31 cellular contexts compared by ENCODE assay signal in the genomic region with DNA sequence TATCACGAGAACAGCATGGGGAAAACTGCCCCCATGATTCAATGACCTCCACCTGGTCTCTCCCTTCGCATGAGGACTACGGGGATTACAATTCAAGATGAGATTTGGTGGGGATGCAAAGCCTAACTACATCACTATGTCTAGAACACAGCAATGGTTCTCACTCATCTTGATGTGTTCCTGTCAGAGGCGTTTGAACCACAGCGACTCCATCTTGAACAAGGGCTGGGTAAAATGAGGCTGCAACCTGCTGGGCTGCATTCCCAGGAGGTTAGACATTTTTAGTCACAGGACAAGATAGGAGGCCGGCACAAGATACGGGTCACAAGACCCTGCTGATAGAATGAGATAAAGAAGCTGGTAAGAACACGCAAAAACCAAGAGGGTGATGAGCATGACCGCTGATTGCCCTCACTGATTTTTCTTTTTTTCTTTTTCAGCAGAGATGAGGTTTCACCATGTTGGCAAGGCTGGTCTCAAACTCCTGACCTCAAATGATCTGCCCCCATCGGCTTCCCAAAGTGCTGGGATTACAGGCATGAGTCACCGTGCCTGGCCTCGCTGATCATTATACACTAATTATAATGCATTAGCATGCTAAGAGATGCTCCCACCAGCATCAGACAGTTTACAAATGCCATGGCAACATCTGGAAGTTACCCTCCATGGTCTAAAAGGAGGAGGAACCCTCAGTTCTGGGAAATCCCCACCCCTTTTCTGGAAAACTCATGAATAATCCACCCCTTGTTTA. TPM values are rescaled to one million over a fixed set of nuclear protein-coding genes. Genes with fewer than 3 reads are reported as not detected.
DNase-seq lines count a peak whose midpoint lies in the region; ATAC-seq, FAIRE-seq and TF ChIP-seq lines count a peak whose summit lies in the region.
"Had no signal": no experiment of that assay in that cellular context is flagged by ENCODE, and none has a peak within 500 bp of the region (broad histone marks: within the 10 kb centered on the region; RNA-seq: fewer than 3 reads in every experiment).

No MANE protein-coding gene starts in this region.

- H3K36me3 ChIP-seq in MG63 (no peaks in the 10 kb centered on the region), K562 (ENCODE audit: control insufficient read depth, insufficient read depth, low read length) (no peaks in the 10 kb centered on the region), parathyroid adenoma (ENCODE audit: control insufficient read depth, insufficient read depth, low read length) (no peaks in the 10 kb centered on the region)
- H3K36me3 ChIP-seq: BLaER1, heart left ventricle had no signal

- no peaks in the 10 kb centered on the region for H4K20me1 ChIP-seq in K562 (replicated peaks; ENCODE audit: control insufficient read depth, insufficient read depth, low read length)
- H4K20me1 ChIP-seq: BLaER1 had no signal

- H3K79me2 ChIP-seq in K562 (ENCODE audit: control insufficient read depth, insufficient read depth, low read length) (no peaks in the 10 kb centered on the region), parathyroid adenoma (peaks cover 3% of the 10 kb centered on the region)

- TF ChIP-seq POLR2A in K562 (conservative IDR thresholded peaks at IDR 0.05) = no peak

- H2AFZ ChIP-seq in K562 (ENCODE audit: low read depth, low read length) (no peak overlapping the region), parathyroid adenoma (no peak overlapping the region)
- H2AFZ ChIP-seq: PC-9 had no signal

- intact Hi-C loops in K562 (cut with micrococcal nuclease) = no loop called here

- DNase-seq in EL (peak; percentile 48), MG63 (peak; percentile 40), K562 (ENCODE audit: extremely low read depth in 1 of 4, low spot score in 3 of 4) (no peak), C1 segment of cervical spinal cord (lab: John Stamatoyannopoulos, UW) (no peak), occipital lobe (lab: John Stamatoyannopoulos, UW) (no peak), UCSD-AML1 (lab: John Stamatoyannopoulos, UW; ENCODE audit: unreplicated experiment) (no peak)
- DNase-seq: ACHN; activated B cell treated with CpG ODN at 0.5 μM for 24 hours; activated CD4-positive, alpha-beta memory T cell treated with anti-CD3 and anti-CD28 coated beads for 36 hours; activated effector memory CD4-positive, alpha-beta T cell treated with anti-CD3 and anti-CD28 coated beads, Interleukin-2, amount 50 U/mL, for 16 hours; cerebellar nuclear complex; DMS79; heart left ventricle; Kasumi-1; naive thymus-derived CD8-positive, alpha-beta T cell; NCI-H1694; NCI-H2171 treated with DMSO at 0.1 percent for 48 hours; NCI-H510A treated with DMSO at 0.1 percent for 48 hours; PC-9; Right ventricle myocardium superior; SW 1271; T-helper 9 cell had no signal

- in situ Hi-C loops in K562 (cut with MboI) = loop anchor here (25.0 kb wide), 1 partner anchor 392 kb away; the partner anchor contains the start of gene GRN

- BruUV-seq in K562 (replicated peaks; lab: Mats Ljungman, UMichigan) = no TSS peak

- POLR2A ChIA-PET in K562 (lab: Yijun Ruan, JAX) = interaction anchor here (0.6 to 0.7 kb wide), 2 partner anchors 287 to 414 kb away, joined by 3 read pairs; no protein-coding TSS in a partner anchor

- no peak overlapping the region for H3K27ac ChIP-seq in K562 (ENCODE audit: extremely low read depth, low read depth, low read length)
- peak overlapping the region; percentile 96 for H3K27ac ChIP-seq in parathyroid adenoma
- H3K27ac ChIP-seq: BLaER1, heart left ventricle, PC-9 had no signal

- H3K9ac ChIP-seq in K562 (ENCODE audit: insufficient read depth in 1 of 2, low read depth in 2 of 2, low read length in 2 of 2) (no peak overlapping the region), parathyroid adenoma (no peak overlapping the region)
- H3K9ac ChIP-seq: BLaER1 had no signal

- no peak for ATAC-seq in K562
- ATAC-seq in GM21737 (IDR thresholded peaks at IDR 0.05; ENCODE audit: unreplicated experiment) = no peak
- ATAC-seq: heart left ventricle; naive thymus-derived CD8-positive, alpha-beta T cell had no signal

- TF ChIP-seq CTCF in K562 (IDR thresholded peaks at IDR 0.05 in 2 of 3, conservative IDR thresholded peaks at IDR 0.05 in 1 of 3; ENCODE audit: insufficient read depth in 2 of 3, low read depth in 1 of 3, low read length in 3 of 3) (no peak), parathyroid adenoma (IDR thresholded peaks at IDR 0.05) (no peak)

- no peak; the same call in 1 of the 2 replicates for TF ChIP-seq EP300 in K562 (IDR thresholded peaks at IDR 0.05; ENCODE audit: low read length)

- no peak overlapping the region for H3K4me3 ChIP-seq in MG63
- no peak overlapping the region for H3K4me3 ChIP-seq in K562
- H3K4me3 ChIP-seq in parathyroid adenoma (ENCODE audit: low read depth, low read length) = no peak overlapping the region
- H3K4me3 ChIP-seq: BLaER1, heart left ventricle, PC-9, skin epidermis had no signal

- H3K9me1 ChIP-seq in K562 (ENCODE audit: control insufficient read depth, insufficient read depth, low read length) = no peaks in the 10 kb centered on the region

- WGBS in K562 (ENCODE audit: insufficient coverage, low coverage, missing lambda C conversion rate) = 2% methylated on average over 12 of the region's 12 CpGs

- TF ChIP-seq RAD21 in K562 (CRISPR knock-in tag; conservative IDR thresholded peaks at IDR 0.05 in 1 of 2, IDR thresholded peaks at IDR 0.05 in 1 of 2) = no peak

- H3K9me3 ChIP-seq in MG63 = no peaks in the 10 kb centered on the region
- no peaks in the 10 kb centered on the region for H3K9me3 ChIP-seq in K562 (replicated peaks; ENCODE audit: control insufficient read depth, insufficient read depth, low read depth, low read length)
- H3K9me3 ChIP-seq in parathyroid adenoma (ENCODE audit: control insufficient read depth, low read length) = no peaks in the 10 kb centered on the region
- H3K9me3 ChIP-seq: BLaER1, heart left ventricle had no signal

- H3K4me1 ChIP-seq in K562 (replicated peaks in 1 of 2; ENCODE audit: control insufficient read depth in 2 of 2, insufficient read depth in 2 of 2, low read length in 2 of 2) (peaks cover 0 to 4% of the 10 kb centered on the region in 2 experiments; a peak in 2 of 5 replicates), parathyroid adenoma (peaks cover 68% of the 10 kb centered on the region)

- no peak overlapping the region for H3K4me2 ChIP-seq in K562 (ENCODE audit: insufficient read depth, low read length)
- H3K4me2 ChIP-seq in parathyroid adenoma (ENCODE audit: low read length) = peak overlapping the region; percentile 27
- H3K4me2 ChIP-seq: PC-9 had no signal

- CTCF ChIA-PET in K562 (lab: Yijun Ruan, JAX; ENCODE audit: low intra/inter-chr PET ratio) = interaction anchor here (3.0 kb wide), 1 partner anchor 50 kb away, joined by 37 read pairs; no protein-coding TSS in a partner anchor

- FAIRE-seq in K562 (lab: Jason Lieb, UNC) = peak; percentile 76
- FAIRE-seq: GM18507 had no signal

- H3K27me3 ChIP-seq in MG63 (no peaks in the 10 kb centered on the region), K562 (ENCODE audit: control insufficient read depth in 2 of 2, insufficient read depth in 2 of 2, low read length in 2 of 2) (peaks cover 11 to 14% of the 10 kb centered on the region in 2 experiments; a peak in 4 of 5 replicates), parathyroid adenoma (ENCODE audit: control insufficient read depth, insufficient read depth, low read length) (no peaks in the 10 kb centered on the region)
- H3K27me3 ChIP-seq: BLaER1 had no signal

RNA-seq across cellular contexts. Expression of gene PPY, which starts 3.0 kb away (rescaled TPM):
- not detected in 2 replicates for total RNA-seq in MG63 (2014; rRNA removed; shearing (Covaris generic); ENCODE audit: low replicate concordance)
- not detected in 2 replicates for total RNA-seq in K562 (2011; cell fraction: chromatin; rRNA removed; ENCODE audit: low replicate concordance)
- total RNA-seq in K562 (2011; cell fraction: nucleolus; rRNA removed) = not detected in 2 replicates
- total RNA-seq in K562 (2011; cell fraction: nucleoplasm; rRNA removed) = not detected in 2 replicates
- total RNA-seq in K562 (2014; rRNA removed) (not detected in 2 replicates), K562 (2014; rRNA removed; fragmentation: Illumina TruSeq; extraction: Trizol) (not detected in 2 replicates), K562 (2015; rRNA removed; fragmentation: Illumina TruSeq; extraction: Trizol) (not detected in 2 replicates), K562 (2021) (not detected in 2 replicates), occipital lobe (not detected)
- polyA plus RNA-seq in K562 (2011; rRNA removed) (not detected in 2 replicates), K562 (2014; fragmentation: Illumina TruSeq; extraction: Trizol) (not detected in 2 replicates), K562 (2014; fragmentation: Nextera tagmentation; extraction: Ambion mirVana) (not detected), K562 (2014; rRNA removed) (1.9 TPM in 1 of 2 replicates, not detected in the other)
- polyA plus RNA-seq in K562 (2011; cell fraction: cytosol; rRNA removed) = not detected in 2 replicates
- polyA plus RNA-seq in K562 (2011; cell fraction: nucleus; rRNA removed) = not detected in 2 replicates
- not detected in 2 replicates for polyA plus RNA-seq in K562 (2012)
- not detected in 2 replicates for polyA minus RNA-seq in K562 (2011; rRNA and poly(A)+ RNA removed)
- not detected in 2 replicates for polyA minus RNA-seq in K562 (2011; cell fraction: cytosol; rRNA and poly(A)+ RNA removed)
- not detected in 2 replicates for polyA minus RNA-seq in K562 (2011; cell fraction: nucleus; rRNA and poly(A)+ RNA removed)
- total RNA-seq: activated B cell treated with CpG ODN at 0.5 μM for 24 hours; dermis microvascular lymphatic vessel endothelial cell; heart left ventricle; kidney epithelial cell; lower leg skin; naive thymus-derived CD8-positive, alpha-beta T cell; osteoblast; PC-9; Right ventricle myocardium superior had no signal
- polyA plus RNA-seq: heart left ventricle; naive thymus-derived CD8-positive, alpha-beta T cell had no signal

RNA-seq across cellular contexts. Expression of gene PYY, which starts 8.5 kb away (rescaled TPM):
- total RNA-seq in MG63 (2014; rRNA removed; shearing (Covaris generic); ENCODE audit: low replicate concordance) = not detected in 2 replicates
- not detected in 2 replicates for total RNA-seq in K562 (2011; cell fraction: chromatin; rRNA removed; ENCODE audit: low replicate concordance)
- not detected in 2 replicates for total RNA-seq in K562 (2011; cell fraction: nucleolus; rRNA removed)
- not detected in 2 replicates for total RNA-seq in K562 (2011; cell fraction: nucleoplasm; rRNA removed)
- not detected in 2 replicates for total RNA-seq in K562 (2014; rRNA removed)
- total RNA-seq in K562 (2014; rRNA removed; fragmentation: Illumina TruSeq; extraction: Trizol) = not detected in 2 replicates
- not detected in 2 replicates for total RNA-seq in K562 (2015; rRNA removed; fragmentation: Illumina TruSeq; extraction: Trizol)
- not detected in 2 replicates for total RNA-seq in K562 (2021)
- polyA plus RNA-seq in K562 (2011; rRNA removed) = 0.09 TPM in 1 of 2 replicates, not detected in the other
- 0.27 TPM in 1 of 2 replicates, not detected in the other for polyA plus RNA-seq in K562 (2011; cell fraction: cytosol; rRNA removed)
- polyA plus RNA-seq in K562 (2011; cell fraction: nucleus; rRNA removed) = 0.17 and 0.24 TPM in 2 replicates
- not detected in 2 replicates for polyA plus RNA-seq in K562 (2012)
- not detected in 2 replicates for polyA plus RNA-seq in K562 (2014; fragmentation: Illumina TruSeq; extraction: Trizol)
- polyA plus RNA-seq in K562 (2014; fragmentation: Nextera tagmentation; extraction: Ambion mirVana) = not detected
- polyA plus RNA-seq in K562 (2014; rRNA removed) = not detected in 2 replicates
- not detected in 2 replicates for polyA minus RNA-seq in K562 (2011; rRNA and poly(A)+ RNA removed)
- polyA minus RNA-seq in K562 (2011; cell fraction: cytosol; rRNA and poly(A)+ RNA removed) = not detected in 2 replicates
- not detected in 2 replicates for polyA minus RNA-seq in K562 (2011; cell fraction: nucleus; rRNA and poly(A)+ RNA removed)
- not detected for total RNA-seq in occipital lobe
- total RNA-seq: activated B cell treated with CpG ODN at 0.5 μM for 24 hours; activated CD4-positive, alpha-beta memory T cell treated with anti-CD3 and anti-CD28 coated beads for 36 hours; dermis microvascular lymphatic vessel endothelial cell; heart left ventricle; kidney epithelial cell; lower leg skin; naive thymus-derived CD8-positive, alpha-beta T cell; osteoblast; PC-9; Right ventricle myocardium superior had no signal
- polyA plus RNA-seq: heart left ventricle; naive thymus-derived CD8-positive, alpha-beta T cell had no signal

RNA-seq across cellular contexts. Expression of gene MPP2, which starts 37.9 kb away (rescaled TPM):
- total RNA-seq in MG63 (2014; rRNA removed; shearing (Covaris generic); ENCODE audit: low replicate concordance) = 1.0 and 3.7 TPM in 2 replicates
- 0.30 and 1.5 TPM in 2 replicates for total RNA-seq in K562 (2011; cell fraction: chromatin; rRNA removed; ENCODE audit: low replicate concordance)
- 1.2 and 1.8 TPM in 2 replicates for total RNA-seq in K562 (2011; cell fraction: nucleolus; rRNA removed)
- total RNA-seq in K562 (2011; cell fraction: nucleoplasm; rRNA removed) = 0.66 and 0.99 TPM in 2 replicates
- total RNA-seq in K562 (2014; rRNA removed) (0.14 and 0.41 TPM in 2 replicates), K562 (2014; rRNA removed; fragmentation: Illumina TruSeq; extraction: Trizol) (0.35 and 0.44 TPM in 2 replicates), K562 (2015; rRNA removed; fragmentation: Illumina TruSeq; extraction: Trizol) (0.26 and 0.33 TPM in 2 replicates), K562 (2021) (0.45 and 0.53 TPM in 2 replicates), occipital lobe (14.2 TPM)
- polyA plus RNA-seq in K562 (2011; rRNA removed) (1.0 and 1.2 TPM in 2 replicates), K562 (2014; fragmentation: Illumina TruSeq; extraction: Trizol) (0.24 and 0.28 TPM in 2 replicates), K562 (2014; fragmentation: Nextera tagmentation; extraction: Ambion mirVana) (under 1 TPM; 0.04 TPM), K562 (2014; rRNA removed) (0.12 and 0.39 TPM in 2 replicates)
- 1.3 and 1.5 TPM in 2 replicates for polyA plus RNA-seq in K562 (2011; cell fraction: cytosol; rRNA removed)
- polyA plus RNA-seq in K562 (2011; cell fraction: nucleus; rRNA removed) = 1.4 and 1.6 TPM in 2 replicates
- 0.19 and 0.34 TPM in 2 replicates for polyA plus RNA-seq in K562 (2012)
- polyA minus RNA-seq in K562 (2011; rRNA and poly(A)+ RNA removed) = 0.99 and 1.5 TPM in 2 replicates
- polyA minus RNA-seq in K562 (2011; cell fraction: cytosol; rRNA and poly(A)+ RNA removed) = 1.2 and 1.3 TPM in 2 replicates
- 0.89 and 1.9 TPM in 2 replicates for polyA minus RNA-seq in K562 (2011; cell fraction: nucleus; rRNA and poly(A)+ RNA removed)
- total RNA-seq: activated B cell treated with CpG ODN at 0.5 μM for 24 hours had no signal

RNA-seq across cellular contexts. Expression of gene NAGS, which starts 59.2 kb away (rescaled TPM):
- total RNA-seq in MG63 (2014; rRNA removed; shearing (Covaris generic); ENCODE audit: low replicate concordance) = 1.4 TPM in 1 of 2 replicates, not detected in the other
- not detected in 2 replicates for total RNA-seq in K562 (2011; cell fraction: chromatin; rRNA removed; ENCODE audit: low replicate concordance)
- not detected in 2 replicates for total RNA-seq in K562 (2011; cell fraction: nucleolus; rRNA removed)
- not detected in 2 replicates for total RNA-seq in K562 (2011; cell fraction: nucleoplasm; rRNA removed)
- total RNA-seq in K562 (2014; rRNA removed) (not detected in 2 replicates), K562 (2014; rRNA removed; fragmentation: Illumina TruSeq; extraction: Trizol) (not detected in 2 replicates), K562 (2015; rRNA removed; fragmentation: Illumina TruSeq; extraction: Trizol) (not detected in 2 replicates), K562 (2021) (not detected in 2 replicates), occipital lobe (0.78 TPM)
- polyA plus RNA-seq in K562 (2011; rRNA removed) (0.03 TPM in 1 of 2 replicates, not detected in the other), K562 (2014; fragmentation: Illumina TruSeq; extraction: Trizol) (0.10 TPM in 1 of 2 replicates, not detected in the other), K562 (2014; fragmentation: Nextera tagmentation; extraction: Ambion mirVana) (not detected), K562 (2014; rRNA removed) (0.28 TPM in 1 of 2 replicates, not detected in the other)
- 0.12 TPM in 1 of 2 replicates, not detected in the other for polyA plus RNA-seq in K562 (2011; cell fraction: cytosol; rRNA removed)
- not detected in 2 replicates for polyA plus RNA-seq in K562 (2011; cell fraction: nucleus; rRNA removed)
- 0.10 and 0.11 TPM in 2 replicates for polyA plus RNA-seq in K562 (2012)
- not detected in 2 replicates for polyA minus RNA-seq in K562 (2011; rRNA and poly(A)+ RNA removed)
- not detected in 2 replicates for polyA minus RNA-seq in K562 (2011; cell fraction: cytosol; rRNA and poly(A)+ RNA removed)
- polyA minus RNA-seq in K562 (2011; cell fraction: nucleus; rRNA and poly(A)+ RNA removed) = not detected in 2 replicates

Comparison
In these comparisons a context has a peak if more than half of its experiments do, and no peak if none do; other contexts are left out.
1. DNase-seq: peak in EL (single experiment) and MG63 (single experiment); none in K562 (0 of 4), C1 segment of cervical spinal cord (0 of 14), occipital lobe (single experiment) and UCSD-AML1 (single experiment).